In the genomic region with DNA sequence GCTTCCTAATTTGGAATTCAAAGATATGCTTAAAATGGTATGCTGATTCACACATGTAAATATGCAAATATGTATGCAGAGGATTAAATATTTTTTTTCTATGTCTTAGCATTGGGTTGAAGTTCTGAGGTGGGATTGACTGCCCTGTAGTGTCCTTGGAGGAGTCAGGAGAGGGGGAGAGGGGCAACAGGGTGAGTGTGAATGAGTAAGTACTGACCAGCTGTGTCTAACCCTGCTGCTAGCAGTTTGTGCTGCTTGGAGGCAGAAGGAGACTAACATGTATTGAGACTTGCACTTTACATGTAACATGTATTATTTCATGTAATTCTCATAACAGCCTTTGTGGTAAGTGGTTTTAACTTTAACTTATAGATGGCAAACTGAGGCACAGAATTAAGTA, we compare ENCODE assay signal across 25 cellular contexts.
A peak's percentile ranks its signal among the peaks of the same experiment; 100 is the strongest.
DNase-seq lines count a peak whose midpoint lies in the region; TF ChIP-seq lines count a peak whose summit lies in the region.
"Had no signal": no experiment of that assay in that cellular context is flagged by ENCODE, and none has a peak within 500 bp of the region (broad histone marks: within the 10 kb centered on the region; RNA-seq: fewer than 3 reads in every experiment).

No MANE protein-coding gene starts in this region.

- no peak overlapping the region for H2AK5ac ChIP-seq in H9 (ENCODE audit: insufficient read length, low read length)

- no peak overlapping the region for H3K18ac ChIP-seq in H9 (ENCODE audit: insufficient read length, low read depth, low read length)

- no peak overlapping the region for H4K91ac ChIP-seq in H9 (ENCODE audit: insufficient read length, low read depth, low read length)

- no peak overlapping the region for H3K4me3 Mint-ChIP-seq in H9
- H3K4me3 Mint-ChIP-seq in T-helper 2 cell treated with Interferon-gamma antibody and Interleukin-4, amounts not matched to agents 5 μg/mL and 100 μg/mL, for 36 hours, result no peak overlapping the region
- H3K4me3 Mint-ChIP-seq: CD4-positive, alpha-beta memory T cell; effector memory CD8-positive, alpha-beta T cell; stimulated activated effector memory CD8-positive, alpha-beta T cell treated with anti-CD3 and anti-CD28 coated beads, Interleukin-12 subunit alpha, Interleukin-12 subunit beta, amount 100 ng/mL, for 72 hours had no signal

- H3K27ac ChIP-seq in H9 (ENCODE audit: insufficient read length, low read depth, low read length), result no peak overlapping the region
- peak overlapping the region; percentile 28 to 68 (median 67) for H3K27ac ChIP-seq in thyroid gland
- H3K27ac ChIP-seq: brain microvascular endothelial cell, KMS-11, testis had no signal

- DNase-seq in H9, result no peak
- peak; percentile 27 for DNase-seq in amniotic epithelial cell (ENCODE audit: low read depth)
- DNase-seq in thyroid gland, result no peak
- no peak for DNase-seq in KBM-7
- DNase-seq in T-helper 2 cell treated with Interferon-gamma antibody and Interleukin-4, amounts not matched to agents 5 μg/mL and 100 μg/mL, for 36 hours (ENCODE audit: low spot score), result no peak
- no peak for DNase-seq in epidermal melanocyte (ENCODE audit: insufficient read length, low spot score)
- DNase-seq: activated naive CD4-positive, alpha-beta T cell treated with Interleukin-2 at 50 U/mL for 16 hours; brain microvascular endothelial cell; CD4-positive, alpha-beta memory T cell; effector memory CD8-positive, alpha-beta T cell; foreskin melanocyte; left colon; mammary epithelial cell; NCI-H146; NCI-H2171; NCI-H510A treated with DMSO at 0.1 percent for 48 hours; NK-92 treated with Interleukin-12 subunit alpha and Interleukin-12 subunit beta, amount 100 ng/mL, for 24 hours; posterior cingulate gyrus; SHP77; stimulated activated CD4-positive, alpha-beta T cell treated with anti-CD3 and anti-CD28 coated beads, Interleukin-4, amount 100 ng/mL, for 24 hours; T-helper 9 cell; testis had no signal

- H3K27ac Mint-ChIP-seq in H9, result peak overlapping the region; percentile 7 to 81 (median 69); a peak in 2 of 7 replicates
- no peak overlapping the region for H3K27ac Mint-ChIP-seq in T-helper 2 cell treated with Interferon-gamma antibody and Interleukin-4, amounts not matched to agents 5 μg/mL and 100 μg/mL, for 36 hours
- H3K27ac Mint-ChIP-seq: CD4-positive, alpha-beta memory T cell; effector memory CD8-positive, alpha-beta T cell; stimulated activated effector memory CD8-positive, alpha-beta T cell treated with anti-CD3 and anti-CD28 coated beads, Interleukin-12 subunit alpha, Interleukin-12 subunit beta, amount 100 ng/mL, for 72 hours had no signal

- H3K4me1 Mint-ChIP-seq in H9, result peaks cover 32 to 34% of the 10 kb centered on the region in 2 experiments
- no peaks in the 10 kb centered on the region for H3K4me1 Mint-ChIP-seq in T-helper 2 cell treated with Interferon-gamma antibody and Interleukin-4, amounts not matched to agents 5 μg/mL and 100 μg/mL, for 36 hours (ENCODE audit: low read depth)
- H3K4me1 Mint-ChIP-seq: stimulated activated effector memory CD8-positive, alpha-beta T cell treated with anti-CD3 and anti-CD28 coated beads, Interleukin-12 subunit alpha, Interleukin-12 subunit beta, amount 100 ng/mL, for 72 hours had no signal

- no peak overlapping the region for H2BK15ac ChIP-seq in H9 (ENCODE audit: low read depth, low read length)

- no peak for TF ChIP-seq CTCF in H9 (conservative IDR thresholded peaks at IDR 0.05)
- no peak for TF ChIP-seq CTCF in thyroid gland (IDR thresholded peaks at IDR 0.05)

- no peaks in the 10 kb centered on the region for H3K36me3 ChIP-seq in mucosa of stomach (ENCODE audit: control insufficient read depth, insufficient read depth, low read length)
- no peaks in the 10 kb centered on the region for H3K36me3 ChIP-seq in thyroid gland
- H3K36me3 ChIP-seq: brain microvascular endothelial cell had no signal

- no peak overlapping the region for H2BK20ac ChIP-seq in H9 (ENCODE audit: low read depth, low read length, poor library complexity, severe bottlenecking)

- no peaks in the 10 kb centered on the region for H3K9me3 Mint-ChIP-seq in H9
- no peaks in the 10 kb centered on the region for H3K9me3 Mint-ChIP-seq in T-helper 2 cell treated with Interferon-gamma antibody and Interleukin-4, amounts not matched to agents 5 μg/mL and 100 μg/mL, for 36 hours
- H3K9me3 Mint-ChIP-seq: effector memory CD8-positive, alpha-beta T cell; stimulated activated effector memory CD8-positive, alpha-beta T cell treated with anti-CD3 and anti-CD28 coated beads, Interleukin-12 subunit alpha, Interleukin-12 subunit beta, amount 100 ng/mL, for 72 hours had no signal

- H3K9me3 ChIP-seq in H9 (ENCODE audit: control insufficient read depth, low read depth, low read length), result no peaks in the 10 kb centered on the region
- no peaks in the 10 kb centered on the region for H3K9me3 ChIP-seq in mucosa of stomach (ENCODE audit: control insufficient read depth, low read length)
- no peaks in the 10 kb centered on the region for H3K9me3 ChIP-seq in thyroid gland
- H3K9me3 ChIP-seq: testis had no signal

- H3K27me3 ChIP-seq in H9 (ENCODE audit: insufficient read depth, low read length) (no peaks in the 10 kb centered on the region), mucosa of stomach (ENCODE audit: control insufficient read depth, insufficient read depth, low read length) (no peaks in the 10 kb centered on the region), thyroid gland (no peaks in the 10 kb centered on the region)
- H3K27me3 ChIP-seq: brain microvascular endothelial cell, testis had no signal

- no peak for TF ChIP-seq POLR2A in thyroid gland (IDR thresholded peaks at IDR 0.05)

- no peak overlapping the region for H2BK5ac ChIP-seq in H9 (ENCODE audit: insufficient read length, low read length)

- H2BK120ac ChIP-seq in H9 (ENCODE audit: low read depth, low read length, poor library complexity, severe bottlenecking), result no peak overlapping the region

- no peak overlapping the region for H2BK12ac ChIP-seq in H9 (ENCODE audit: insufficient read length, low read depth, low read length)

- H3K4me1 ChIP-seq in H9 (ENCODE audit: insufficient read depth, low read length) (peaks cover 3% of the 10 kb centered on the region; the same call in 1 of the 2 replicates), mucosa of stomach (ENCODE audit: control insufficient read depth, insufficient read depth, low read length) (peaks cover 54% of the 10 kb centered on the region), thyroid gland (peaks cover 12 to 25% of the 10 kb centered on the region in 2 donors)
- H3K4me1 ChIP-seq: testis had no signal

- no peaks in the 10 kb centered on the region for H4K20me1 ChIP-seq in H9 (ENCODE audit: control insufficient read depth, insufficient read depth, insufficient read length)

- no peak overlapping the region for H4K8ac ChIP-seq in H9 (replicated peaks; ENCODE audit: insufficient read length, low read depth, low read length)

- H3K36me3 Mint-ChIP-seq in H9 (ENCODE audit: insufficient read depth in 1 of 3, low read depth in 3 of 3), result peaks cover under 1 to 8% (median 8%) of the 10 kb centered on the region in 3 experiments; a peak in 5 of 7 replicates
- H3K36me3 Mint-ChIP-seq in T-helper 2 cell treated with Interferon-gamma antibody and Interleukin-4, amounts not matched to agents 5 μg/mL and 100 μg/mL, for 36 hours (ENCODE audit: low read depth), result no peaks in the 10 kb centered on the region
- H3K36me3 Mint-ChIP-seq: stimulated activated effector memory CD8-positive, alpha-beta T cell treated with anti-CD3 and anti-CD28 coated beads, Interleukin-12 subunit alpha, Interleukin-12 subunit beta, amount 100 ng/mL, for 72 hours had no signal

- H2AFZ ChIP-seq in H9 (ENCODE audit: low read length), result no peak overlapping the region

- no peaks in the 10 kb centered on the region for H3K23me2 ChIP-seq in H9 (ENCODE audit: insufficient read length, low read depth, low read length, poor library complexity, severe bottlenecking)

- no peak overlapping the region for H3T11ph ChIP-seq in H9 (ENCODE audit: low read length)

- no peaks in the 10 kb centered on the region for H3K79me1 ChIP-seq in H9 (ENCODE audit: insufficient read depth, low read depth, low read length, poor library complexity, severe bottlenecking)

- H3K4me3 ChIP-seq in mucosa of stomach (ENCODE audit: low read length) (no peak overlapping the region), thyroid gland (replicated peaks in 1 of 3) (no peak overlapping the region)
- H3K4me3 ChIP-seq: testis had no signal

- no peak overlapping the region for H3K56ac ChIP-seq in H9 (ENCODE audit: insufficient read length, low read depth, low read length)

- H3K27me3 Mint-ChIP-seq in H9 (ENCODE audit: low read depth), result no peaks in the 10 kb centered on the region
- H3K27me3 Mint-ChIP-seq in T-helper 2 cell treated with Interferon-gamma antibody and Interleukin-4, amounts not matched to agents 5 μg/mL and 100 μg/mL, for 36 hours (ENCODE audit: low read depth), result peaks cover 10% of the 10 kb centered on the region
- H3K27me3 Mint-ChIP-seq: CD4-positive, alpha-beta memory T cell; effector memory CD8-positive, alpha-beta T cell had no signal

- in situ Hi-C loops in KBM-7 (cut with MboI; ENCODE audit: low pct_unique_long_range_greater_than_20kb, low sequenced_read_pairs), result no loop called here

- H3K23ac ChIP-seq in H9 (ENCODE audit: insufficient read length, low read depth, low read length), result no peak overlapping the region

- intact Hi-C loops in thyroid gland (cut with DNase I), result no loop called here

- 0 out of 2 replicates have a peak, but pooled peaks cover 3% of the 10 kb centered on the region for H3K79me2 ChIP-seq in H9 (ENCODE audit: insufficient read depth, low read length)

- H3K4ac ChIP-seq in H9 (ENCODE audit: low read depth, low read length), result no peak overlapping the region

- no peak overlapping the region for H3K14ac ChIP-seq in H9 (ENCODE audit: insufficient read depth, low read length)

- no peak overlapping the region for H4K5ac ChIP-seq in H9 (ENCODE audit: insufficient read length, low read depth, low read length)

- H3K9ac ChIP-seq in H9 (ENCODE audit: extremely low read depth, insufficient read length, low read length), result no peak overlapping the region
- H3K9ac ChIP-seq in mucosa of stomach (ENCODE audit: low read length), result peak overlapping the region; percentile 30
- H3K9ac ChIP-seq: KMS-11 had no signal

- no peak overlapping the region for H3K4me2 ChIP-seq in H9 (ENCODE audit: insufficient read depth, insufficient read length, low read length)
- H3K4me2 ChIP-seq: KMS-11 had no signal
